ENCODE assay signal across 14 cellular contexts in the genomic region with DNA sequence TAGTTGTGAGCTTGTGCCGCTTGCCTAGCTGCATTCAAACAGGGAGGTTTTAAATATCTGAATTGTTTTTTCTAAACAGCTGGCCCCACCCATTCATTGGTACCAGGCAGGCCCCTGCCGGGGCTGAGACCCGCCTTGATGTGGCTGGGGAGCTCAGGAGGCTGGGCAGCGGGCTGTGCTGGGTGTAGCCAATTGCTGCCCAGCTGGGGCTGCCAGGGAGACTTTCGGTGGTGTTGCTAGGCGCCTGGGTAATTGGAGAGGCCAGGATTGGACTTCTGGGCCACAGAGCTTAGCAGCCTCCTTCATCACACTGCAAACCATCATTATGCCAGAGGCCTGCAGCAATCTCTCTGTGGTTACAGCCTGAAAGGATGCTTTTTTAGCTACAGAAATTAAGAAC. TPM values are rescaled to one million over a fixed set of nuclear protein-coding genes. Genes with fewer than 3 reads are reported as not detected.
DNase-seq lines count a peak whose midpoint lies in the region; ATAC-seq and TF ChIP-seq lines count a peak whose summit lies in the region.
"Had no signal": no experiment of that assay in that cellular context is flagged by ENCODE, and none has a peak within 500 bp of the region (broad histone marks: within the 10 kb centered on the region; RNA-seq: fewer than 3 reads in every experiment).

No MANE protein-coding gene starts in this region.

- CTCF ChIA-PET in activated CD8-positive, alpha-beta T cell treated with anti-CD3 and anti-CD28 coated beads for 36 hours (lab: Charles Lee) = no interaction called here

- peaks cover 9% of the 10 kb centered on the region; the same call in 1 of the 2 replicates for H3K4me1 ChIP-seq in GM23338 (ENCODE audit: insufficient read depth)
- H3K4me1 ChIP-seq: ascending aorta had no signal

- peak; percentile 91 for ATAC-seq in GM23338
- peak; percentile 7 for ATAC-seq in omental fat pad (ENCODE audit: low FRiP score)
- ATAC-seq in activated CD8-positive, alpha-beta T cell treated with anti-CD3 and anti-CD28 coated beads for 36 hours = no peak

- no peaks in the 10 kb centered on the region for H3K36me3 ChIP-seq in GM23338 (ENCODE audit: insufficient read depth)
- H3K36me3 ChIP-seq: ascending aorta had no signal

- H3K9me3 Mint-ChIP-seq in GM23338 = no peaks in the 10 kb centered on the region
- no peaks in the 10 kb centered on the region for H3K9me3 Mint-ChIP-seq in activated T-cell treated with anti-CD3 and anti-CD28 coated beads, Interleukin-2, amount 50 U/mL, for 24 hours
- no peaks in the 10 kb centered on the region for H3K9me3 Mint-ChIP-seq in activated CD8-positive, alpha-beta T cell treated with anti-CD3 and anti-CD28 coated beads for 36 hours
- H3K9me3 Mint-ChIP-seq: T-helper 1 cell treated with Interleukin-12 subunit alpha and Interleukin-12 subunit beta and Interleukin-4 antibody, amounts not matched to agents 30 μg/mL and 1 μg/mL, for 36 hours had no signal

- H3K27ac ChIP-seq in GM23338 (ENCODE audit: low read depth) = no peak overlapping the region
- H3K27ac ChIP-seq: ascending aorta had no signal

- no peaks in the 10 kb centered on the region for H4K20me1 ChIP-seq in GM23338 (replicated peaks; ENCODE audit: insufficient read depth)

- H3K27me3 Mint-ChIP-seq in GM23338 (ENCODE audit: insufficient read depth, low read depth, poor library complexity) = no peaks in the 10 kb centered on the region
- no peaks in the 10 kb centered on the region for H3K27me3 Mint-ChIP-seq in activated T-cell treated with anti-CD3 and anti-CD28 coated beads, Interleukin-2, amount 50 U/mL, for 24 hours
- H3K27me3 Mint-ChIP-seq in activated CD8-positive, alpha-beta T cell treated with anti-CD3 and anti-CD28 coated beads for 36 hours = no peaks in the 10 kb centered on the region

- no peaks in the 10 kb centered on the region for H3F3A ChIP-seq in GM23338 (replicated peaks; ENCODE audit: low read depth)

- H3K27me3 ChIP-seq in GM23338 (ENCODE audit: insufficient read depth) = no peaks in the 10 kb centered on the region
- H3K27me3 ChIP-seq: ascending aorta had no signal

- intact Hi-C loops in activated CD8-positive, alpha-beta T cell treated with anti-CD3 and anti-CD28 coated beads for 36 hours (cut with micrococcal nuclease) = no loop called here

- no peak overlapping the region for H3K4me3 Mint-ChIP-seq in GM23338
- H3K4me3 Mint-ChIP-seq in activated T-cell treated with anti-CD3 and anti-CD28 coated beads, Interleukin-2, amount 50 U/mL, for 24 hours = no peak overlapping the region
- no peak overlapping the region for H3K4me3 Mint-ChIP-seq in activated CD8-positive, alpha-beta T cell treated with anti-CD3 and anti-CD28 coated beads for 36 hours
- H3K4me3 Mint-ChIP-seq: IgD-negative memory B cell; T-helper 1 cell treated with Interleukin-12 subunit alpha and Interleukin-12 subunit beta and Interleukin-4 antibody, amounts not matched to agents 30 μg/mL and 1 μg/mL, for 36 hours had no signal

- peak; percentile 47 for DNase-seq in GM23338 (ENCODE audit: low spot score)
- peak; percentile 11 for DNase-seq in NCI-H2196 treated with DMSO at 0.1 percent for 48 hours (lab: John Stamatoyannopoulos, UW; ENCODE audit: unreplicated experiment)
- peak; percentile 41 for DNase-seq in choroid plexus epithelial cell (ENCODE audit: low read depth)
- no peak for DNase-seq in omental fat pad (ENCODE audit: low spot score)
- no peak for DNase-seq in activated T-cell treated with anti-CD3 and anti-CD28 coated beads, Interleukin-2, amount 50 U/mL, for 24 hours
- DNase-seq in activated CD4-positive, CD25-positive, alpha-beta regulatory T cell (lab: John Stamatoyannopoulos, UW) = no peak
- no peak for DNase-seq in activated CD8-positive, alpha-beta T cell treated with anti-CD3 and anti-CD28 coated beads for 36 hours
- DNase-seq: islet precursor cell; NCI-H82; stimulated activated CD4-positive, alpha-beta T cell treated with anti-CD3 and anti-CD28 coated beads, Interleukin-4, amount 100 ng/mL, for 24 hours had no signal

- H3K79me2 ChIP-seq in GM23338 (replicated peaks; ENCODE audit: insufficient read depth) = no peaks in the 10 kb centered on the region

- no peaks in the 10 kb centered on the region for H3K9me2 ChIP-seq in GM23338 (ENCODE audit: insufficient read depth)

- peaks cover 9% of the 10 kb centered on the region; the same call in 2 of the 3 replicates for H3K4me1 Mint-ChIP-seq in GM23338
- peaks cover 10% of the 10 kb centered on the region for H3K4me1 Mint-ChIP-seq in activated T-cell treated with anti-CD3 and anti-CD28 coated beads, Interleukin-2, amount 50 U/mL, for 24 hours (ENCODE audit: low read depth)
- H3K4me1 Mint-ChIP-seq in activated CD8-positive, alpha-beta T cell treated with anti-CD3 and anti-CD28 coated beads for 36 hours (ENCODE audit: low read depth) = no peaks in the 10 kb centered on the region
- H3K4me1 Mint-ChIP-seq: IgD-negative memory B cell had no signal

- H3K4me3 ChIP-seq in GM23338 (no peak overlapping the region), choroid plexus epithelial cell (ENCODE audit: low read depth, low read length) (no peak overlapping the region)
- H3K4me3 ChIP-seq: ascending aorta had no signal

- TF ChIP-seq CTCF in GM23338 (conservative IDR thresholded peaks at IDR 0.05; ENCODE audit: low read depth in 2 of 2) (no peak), choroid plexus epithelial cell (conservative IDR thresholded peaks at IDR 0.05; ENCODE audit: low read depth, low read length) (no peak), omental fat pad (IDR thresholded peaks at IDR 0.05) (no peak)
- no peak for TF ChIP-seq CTCF in activated CD8-positive, alpha-beta T cell treated with anti-CD3 and anti-CD28 coated beads for 36 hours (IDR thresholded peaks at IDR 0.05)

- POLR2A ChIA-PET in activated CD8-positive, alpha-beta T cell treated with anti-CD3 and anti-CD28 coated beads for 36 hours (lab: Charles Lee) = no interaction called here

- H3K36me3 Mint-ChIP-seq in GM23338 (ENCODE audit: low read depth) = no peaks in the 10 kb centered on the region
- H3K36me3 Mint-ChIP-seq in activated T-cell treated with anti-CD3 and anti-CD28 coated beads, Interleukin-2, amount 50 U/mL, for 24 hours (ENCODE audit: low read depth) = no peaks in the 10 kb centered on the region
- no peaks in the 10 kb centered on the region for H3K36me3 Mint-ChIP-seq in activated CD8-positive, alpha-beta T cell treated with anti-CD3 and anti-CD28 coated beads for 36 hours (ENCODE audit: low read depth)
- H3K36me3 Mint-ChIP-seq: IgD-negative memory B cell had no signal

- H3K4me2 ChIP-seq in GM23338 = no peak overlapping the region

- H3K27ac Mint-ChIP-seq in GM23338 = no peak overlapping the region
- no peak overlapping the region for H3K27ac Mint-ChIP-seq in activated T-cell treated with anti-CD3 and anti-CD28 coated beads, Interleukin-2, amount 50 U/mL, for 24 hours
- no peak overlapping the region for H3K27ac Mint-ChIP-seq in activated CD8-positive, alpha-beta T cell treated with anti-CD3 and anti-CD28 coated beads for 36 hours
- H3K27ac Mint-ChIP-seq: T-helper 1 cell treated with Interleukin-12 subunit alpha and Interleukin-12 subunit beta and Interleukin-4 antibody, amounts not matched to agents 30 μg/mL and 1 μg/mL, for 36 hours had no signal

- peak overlapping the region; percentile 86 for H2AFZ ChIP-seq in GM23338

TF ChIP-seq in GM23338, 12 proteins besides CTCF, POLR2A, EP300 and RAD21 (continues in another document):
- TF ChIP-seq EZH2 (IDR thresholded peaks at IDR 0.05; ENCODE audit: low read depth, unreplicated experiment) (no peak), JUNB (IDR thresholded peaks at IDR 0.05; ENCODE audit: unreplicated experiment) (no peak), CREB1 (CRISPR knock-in tag; IDR thresholded peaks at IDR 0.05; ENCODE audit: low read depth) (no peak)
- TF ChIP-seq, protein P1, sequence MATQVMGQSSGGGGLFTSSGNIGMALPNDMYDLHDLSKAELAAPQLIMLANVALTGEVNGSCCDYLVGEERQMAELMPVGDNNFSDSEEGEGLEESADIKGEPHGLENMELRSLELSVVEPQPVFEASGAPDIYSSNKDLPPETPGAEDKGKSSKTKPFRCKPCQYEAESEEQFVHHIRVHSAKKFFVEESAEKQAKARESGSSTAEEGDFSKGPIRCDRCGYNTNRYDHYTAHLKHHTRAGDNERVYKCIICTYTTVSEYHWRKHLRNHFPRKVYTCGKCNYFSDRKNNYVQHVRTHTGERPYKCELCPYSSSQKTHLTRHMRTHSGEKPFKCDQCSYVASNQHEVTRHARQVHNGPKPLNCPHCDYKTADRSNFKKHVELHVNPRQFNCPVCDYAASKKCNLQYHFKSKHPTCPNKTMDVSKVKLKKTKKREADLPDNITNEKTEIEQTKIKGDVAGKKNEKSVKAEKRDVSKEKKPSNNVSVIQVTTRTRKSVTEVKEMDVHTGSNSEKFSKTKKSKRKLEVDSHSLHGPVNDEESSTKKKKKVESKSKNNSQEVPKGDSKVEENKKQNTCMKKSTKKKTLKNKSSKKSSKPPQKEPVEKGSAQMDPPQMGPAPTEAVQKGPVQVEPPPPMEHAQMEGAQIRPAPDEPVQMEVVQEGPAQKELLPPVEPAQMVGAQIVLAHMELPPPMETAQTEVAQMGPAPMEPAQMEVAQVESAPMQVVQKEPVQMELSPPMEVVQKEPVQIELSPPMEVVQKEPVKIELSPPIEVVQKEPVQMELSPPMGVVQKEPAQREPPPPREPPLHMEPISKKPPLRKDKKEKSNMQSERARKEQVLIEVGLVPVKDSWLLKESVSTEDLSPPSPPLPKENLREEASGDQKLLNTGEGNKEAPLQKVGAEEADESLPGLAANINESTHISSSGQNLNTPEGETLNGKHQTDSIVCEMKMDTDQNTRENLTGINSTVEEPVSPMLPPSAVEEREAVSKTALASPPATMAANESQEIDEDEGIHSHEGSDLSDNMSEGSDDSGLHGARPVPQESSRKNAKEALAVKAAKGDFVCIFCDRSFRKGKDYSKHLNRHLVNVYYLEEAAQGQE (IDR thresholded peaks at IDR 0.05; ENCODE audit: unreplicated experiment) = no peak

RNA-seq across cellular contexts. Expression of a gene that starts 12.2 kb away (rescaled TPM):
- 0.08 and 0.90 TPM in 2 replicates for total RNA-seq in GM23338 (2014; rRNA removed; shearing (Covaris generic))
- 0.70 and 1.2 TPM in 2 replicates for polyA plus RNA-seq in GM23338 (2016; fragmentation: Nextera tagmentation; extraction: Ambion mirVana)
- total RNA-seq in omental fat pad = 1 to 10 TPM in 1 of 4 donors, under 1 TPM in 3; 0.38 to 1.6 (median 0.61) TPM
- total RNA-seq in activated CD8-positive, alpha-beta T cell treated with anti-CD3 and anti-CD28 coated beads for 36 hours = not detected
- total RNA-seq: ascending aorta, epithelial cell of proximal tubule had no signal
- polyA plus RNA-seq: IgD-negative memory B cell had no signal

RNA-seq across cellular contexts. Expression of a gene that starts 48.1 kb away (rescaled TPM):
- total RNA-seq in GM23338 (2014; rRNA removed; shearing (Covaris generic)) = not detected in 2 replicates
- polyA plus RNA-seq in GM23338 (2016; fragmentation: Nextera tagmentation; extraction: Ambion mirVana) = 0.21 TPM in 1 of 2 replicates, not detected in the other
- total RNA-seq in omental fat pad = not detected
- not detected for total RNA-seq in activated CD8-positive, alpha-beta T cell treated with anti-CD3 and anti-CD28 coated beads for 36 hours
- total RNA-seq: ascending aorta, epithelial cell of proximal tubule had no signal
- polyA plus RNA-seq: IgD-negative memory B cell had no signal

RNA-seq across cellular contexts. Expression of a gene that starts 56.3 kb away (rescaled TPM):
- total RNA-seq in GM23338 (2014; rRNA removed; shearing (Covaris generic)) = 33.6 and 69.2 TPM in 2 replicates
- 74.4 and 82.3 TPM in 2 replicates for polyA plus RNA-seq in GM23338 (2016; fragmentation: Nextera tagmentation; extraction: Ambion mirVana)
- 10 to 100 TPM in 2 of 4 donors, 1 to 10 TPM in 2; 5.8 to 17.0 (median 9.3) TPM for total RNA-seq in omental fat pad
- total RNA-seq in activated CD8-positive, alpha-beta T cell treated with anti-CD3 and anti-CD28 coated beads for 36 hours = 10 to 100 TPM; 45.6 to 46.4 TPM

Comparison
In these comparisons a context has a peak if more than half of its experiments do, and no peak if none do; other contexts are left out.
1. DNase-seq: peak in GM23338 (single experiment), NCI-H2196 treated with DMSO at 0.1 percent for 48 hours (single experiment) and choroid plexus epithelial cell (single experiment); none in omental fat pad (single experiment), activated T-cell treated with anti-CD3 and anti-CD28 coated beads, Interleukin-2, amount 50 U/mL, for 24 hours (single experiment), activated CD4-positive, CD25-positive, alpha-beta regulatory T cell (0 of 4) and activated CD8-positive, alpha-beta T cell treated with anti-CD3 and anti-CD28 coated beads for 36 hours (single experiment).